1 cellular context compared by ENCODE assay signal in the genomic region with DNA sequence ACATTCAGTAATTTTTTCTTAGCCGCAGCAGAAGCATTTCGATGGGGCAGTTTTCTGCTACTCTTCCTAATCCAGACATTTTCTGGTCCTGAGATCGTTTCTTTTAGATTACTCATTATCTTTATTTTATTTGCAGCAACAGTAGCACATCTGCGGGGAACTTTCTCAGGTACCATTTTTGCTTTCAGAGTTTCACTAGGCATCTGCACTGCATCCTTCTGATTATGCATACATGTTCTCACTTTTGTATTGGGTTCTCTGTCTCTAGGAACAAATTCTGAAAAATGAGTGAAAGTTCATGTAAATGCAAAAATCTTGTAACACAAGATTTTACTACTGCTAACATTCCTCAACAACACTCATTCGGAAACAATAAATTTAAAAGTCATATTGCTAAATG.
TF ChIP-seq lines count a peak whose summit lies in the region.

No MANE protein-coding gene starts in this region.

TF ChIP-seq in GM12878, 131 proteins besides CTCF, POLR2A, EP300 and RAD21 (continued from another document):
- TF ChIP-seq, protein P1, sequence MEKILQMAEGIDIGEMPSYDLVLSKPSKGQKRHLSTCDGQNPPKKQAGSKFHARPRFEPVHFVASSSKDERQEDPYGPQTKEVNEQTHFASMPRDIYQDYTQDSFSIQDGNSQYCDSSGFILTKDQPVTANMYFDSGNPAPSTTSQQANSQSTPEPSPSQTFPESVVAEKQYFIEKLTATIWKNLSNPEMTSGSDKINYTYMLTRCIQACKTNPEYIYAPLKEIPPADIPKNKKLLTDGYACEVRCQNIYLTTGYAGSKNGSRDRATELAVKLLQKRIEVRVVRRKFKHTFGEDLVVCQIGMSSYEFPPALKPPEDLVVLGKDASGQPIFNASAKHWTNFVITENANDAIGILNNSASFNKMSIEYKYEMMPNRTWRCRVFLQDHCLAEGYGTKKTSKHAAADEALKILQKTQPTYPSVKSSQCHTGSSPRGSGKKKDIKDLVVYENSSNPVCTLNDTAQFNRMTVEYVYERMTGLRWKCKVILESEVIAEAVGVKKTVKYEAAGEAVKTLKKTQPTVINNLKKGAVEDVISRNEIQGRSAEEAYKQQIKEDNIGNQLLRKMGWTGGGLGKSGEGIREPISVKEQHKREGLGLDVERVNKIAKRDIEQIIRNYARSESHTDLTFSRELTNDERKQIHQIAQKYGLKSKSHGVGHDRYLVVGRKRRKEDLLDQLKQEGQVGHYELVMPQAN (conservative IDR thresholded peaks at IDR 0.05), result no peak
- TF ChIP-seq, protein P2, sequence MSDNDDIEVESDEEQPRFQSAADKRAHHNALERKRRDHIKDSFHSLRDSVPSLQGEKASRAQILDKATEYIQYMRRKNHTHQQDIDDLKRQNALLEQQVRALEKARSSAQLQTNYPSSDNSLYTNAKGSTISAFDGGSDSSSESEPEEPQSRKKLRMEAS (IDR thresholded peaks at IDR 0.05; ENCODE audit: low read depth, low read length), result no peak
- TF ChIP-seq RAD51 (IDR thresholded peaks at IDR 0.05), result no peak
- no peak for TF ChIP-seq STAT1 (conservative IDR thresholded peaks at IDR 0.05)
- no peak for TF ChIP-seq SRF (IDR thresholded peaks at IDR 0.05; ENCODE audit: low read depth in 2 of 2, low read length in 2 of 2)
- no peak for TF ChIP-seq POLR2AphosphoS2 (IDR thresholded peaks at IDR 0.05; ENCODE audit: low read depth, low read length)
